In the genomic region with DNA sequence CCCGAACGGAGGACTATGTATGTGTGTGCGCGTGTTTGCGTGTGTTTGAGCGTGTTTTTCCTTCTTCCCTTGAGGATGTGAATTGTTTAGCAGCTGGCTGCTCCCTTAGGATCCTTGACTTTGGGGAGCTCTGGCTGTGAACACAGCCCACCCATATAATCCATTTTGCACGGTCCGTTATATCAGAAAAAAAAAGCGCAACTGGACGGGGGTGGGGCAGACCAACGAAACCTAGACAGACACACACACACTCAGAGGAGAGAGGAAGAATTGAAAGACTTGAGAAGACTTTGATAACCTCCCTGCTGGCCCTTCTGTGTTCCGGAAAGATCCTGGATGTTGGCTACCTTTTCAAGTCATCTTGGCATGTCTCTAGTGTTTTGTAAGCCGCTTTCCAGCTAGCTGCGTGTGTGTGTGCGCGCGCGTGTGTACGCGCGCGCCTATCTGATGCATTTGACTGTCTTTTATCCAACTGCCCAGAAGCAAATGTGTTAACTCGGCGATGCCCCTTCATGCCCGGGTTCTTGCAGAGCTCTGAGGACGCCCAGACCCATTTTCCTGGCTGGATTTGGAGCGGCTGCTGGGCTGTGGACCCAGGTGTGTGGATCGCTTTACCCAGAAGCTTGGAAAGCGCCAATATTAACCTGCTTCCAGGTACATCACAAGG, we compare ENCODE assay signal across 2 cellular contexts.
TF ChIP-seq lines count a peak whose summit lies in the region.

No MANE protein-coding gene starts in this region.

TF ChIP-seq in SK-N-SH, 30 proteins besides CTCF, POLR2A, EP300 and RAD21 (continued from another document):
- no peak for TF ChIP-seq MEF2A (IDR thresholded peaks at IDR 0.05; ENCODE audit: borderline replicate concordance, low read depth)
- TF ChIP-seq FOXM1 (IDR thresholded peaks at IDR 0.05; ENCODE audit: low read depth): no peak
- TF ChIP-seq SMC3 (IDR thresholded peaks at IDR 0.05; ENCODE audit: low read depth, low read length): no peak
- TF ChIP-seq RXRA (IDR thresholded peaks at IDR 0.05; ENCODE audit: borderline replicate concordance, low read depth): no peak
- no peak for TF ChIP-seq GABPA (IDR thresholded peaks at IDR 0.05; ENCODE audit: low read depth)
- no peak for TF ChIP-seq YY1 (IDR thresholded peaks at IDR 0.05; ENCODE audit: low read depth)
- TF ChIP-seq MXI1 (IDR thresholded peaks at IDR 0.05; ENCODE audit: low read depth, low read length): no peak
- TF ChIP-seq TCF12 (IDR thresholded peaks at IDR 0.05): no peak
- TF ChIP-seq, protein P1, sequence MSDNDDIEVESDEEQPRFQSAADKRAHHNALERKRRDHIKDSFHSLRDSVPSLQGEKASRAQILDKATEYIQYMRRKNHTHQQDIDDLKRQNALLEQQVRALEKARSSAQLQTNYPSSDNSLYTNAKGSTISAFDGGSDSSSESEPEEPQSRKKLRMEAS (IDR thresholded peaks at IDR 0.05; ENCODE audit: low read depth): no peak
- no peak for TF ChIP-seq NFIC (IDR thresholded peaks at IDR 0.05; ENCODE audit: borderline replicate concordance)
- TF ChIP-seq FOXJ3 (CRISPR knock-in tag; IDR thresholded peaks at IDR 0.05): no peak

TF ChIP-seq in SK-N-SH treated with all-trans-retinoic acid at 6 μM for 48 hours, 23 proteins besides CTCF, POLR2A, EP300 and RAD21 (continued from another document):
- TF ChIP-seq TSHZ2 (CRISPR knock-in tag; IDR thresholded peaks at IDR 0.05) (no peak), ESRRG (CRISPR knock-in tag; IDR thresholded peaks at IDR 0.05) (no peak), TCF4 (CRISPR knock-in tag; IDR thresholded peaks at IDR 0.05; ENCODE audit: borderline replicate concordance) (no peak), ZC3H10 (CRISPR knock-in tag; IDR thresholded peaks at IDR 0.05) (no peak), CREB5 (CRISPR knock-in tag; IDR thresholded peaks at IDR 0.05; ENCODE audit: low read depth) (no peak), ZFP3 (CRISPR knock-in tag; IDR thresholded peaks at IDR 0.05) (no peak), RARB (CRISPR knock-in tag; IDR thresholded peaks at IDR 0.05) (no peak), GLIS3 (CRISPR knock-in tag; IDR thresholded peaks at IDR 0.05) (no peak)
- TF ChIP-seq, protein P2, sequence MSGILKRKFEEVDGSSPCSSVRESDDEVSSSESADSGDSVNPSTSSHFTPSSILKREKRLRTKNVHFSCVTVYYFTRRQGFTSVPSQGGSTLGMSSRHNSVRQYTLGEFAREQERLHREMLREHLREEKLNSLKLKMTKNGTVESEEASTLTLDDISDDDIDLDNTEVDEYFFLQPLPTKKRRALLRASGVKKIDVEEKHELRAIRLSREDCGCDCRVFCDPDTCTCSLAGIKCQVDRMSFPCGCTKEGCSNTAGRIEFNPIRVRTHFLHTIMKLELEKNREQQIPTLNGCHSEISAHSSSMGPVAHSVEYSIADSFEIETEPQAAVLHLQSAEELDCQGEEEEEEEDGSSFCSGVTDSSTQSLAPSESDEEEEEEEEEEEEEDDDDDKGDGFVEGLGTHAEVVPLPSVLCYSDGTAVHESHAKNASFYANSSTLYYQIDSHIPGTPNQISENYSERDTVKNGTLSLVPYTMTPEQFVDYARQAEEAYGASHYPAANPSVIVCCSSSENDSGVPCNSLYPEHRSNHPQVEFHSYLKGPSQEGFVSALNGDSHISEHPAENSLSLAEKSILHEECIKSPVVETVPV (CRISPR knock-in tag; IDR thresholded peaks at IDR 0.05): no peak
- TF ChIP-seq, protein P3, sequence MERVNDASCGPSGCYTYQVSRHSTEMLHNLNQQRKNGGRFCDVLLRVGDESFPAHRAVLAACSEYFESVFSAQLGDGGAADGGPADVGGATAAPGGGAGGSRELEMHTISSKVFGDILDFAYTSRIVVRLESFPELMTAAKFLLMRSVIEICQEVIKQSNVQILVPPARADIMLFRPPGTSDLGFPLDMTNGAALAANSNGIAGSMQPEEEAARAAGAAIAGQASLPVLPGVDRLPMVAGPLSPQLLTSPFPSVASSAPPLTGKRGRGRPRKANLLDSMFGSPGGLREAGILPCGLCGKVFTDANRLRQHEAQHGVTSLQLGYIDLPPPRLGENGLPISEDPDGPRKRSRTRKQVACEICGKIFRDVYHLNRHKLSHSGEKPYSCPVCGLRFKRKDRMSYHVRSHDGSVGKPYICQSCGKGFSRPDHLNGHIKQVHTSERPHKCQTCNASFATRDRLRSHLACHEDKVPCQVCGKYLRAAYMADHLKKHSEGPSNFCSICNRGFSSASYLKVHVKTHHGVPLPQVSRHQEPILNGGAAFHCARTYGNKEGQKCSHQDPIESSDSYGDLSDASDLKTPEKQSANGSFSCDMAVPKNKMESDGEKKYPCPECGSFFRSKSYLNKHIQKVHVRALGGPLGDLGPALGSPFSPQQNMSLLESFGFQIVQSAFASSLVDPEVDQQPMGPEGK (CRISPR knock-in tag; IDR thresholded peaks at IDR 0.05; ENCODE audit: borderline replicate concordance): no peak
